Comparison of ENCODE assay signal across 7 cellular contexts in the genomic region with DNA sequence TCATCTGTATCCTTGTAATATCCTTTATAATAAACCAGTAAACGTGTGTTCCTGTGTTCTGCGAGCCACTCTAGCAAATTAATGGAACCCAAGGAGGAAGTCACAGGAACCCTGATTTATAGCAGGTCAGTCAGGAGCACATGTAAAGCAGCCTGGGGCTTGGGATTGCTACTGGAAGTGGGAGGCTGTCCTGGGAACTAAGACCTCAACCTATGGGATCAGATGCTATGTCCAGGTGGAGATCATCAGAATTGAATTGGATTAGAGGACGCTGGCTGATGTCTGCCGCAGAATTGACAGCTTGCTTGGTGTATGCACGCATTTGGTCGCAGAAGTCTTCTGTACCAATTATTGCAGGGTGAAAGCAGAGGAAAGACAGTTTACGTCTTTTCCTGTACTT. TPM values are rescaled to one million over a fixed set of nuclear protein-coding genes. Genes with fewer than 3 reads are reported as not detected.
"Had no signal": no experiment of that assay in that cellular context is flagged by ENCODE, and none has a peak within 500 bp of the region (broad histone marks: within the 10 kb centered on the region; RNA-seq: fewer than 3 reads in every experiment).

No MANE protein-coding gene starts in this region.

- DNase-seq: H9, HCEC 1CT, IMR-90, KBM-7 had no signal

- H2AFZ ChIP-seq: GM23338 had no signal

- H3K4me1 Mint-ChIP-seq: GM23338, H9 had no signal

- ATAC-seq: GM23338 had no signal

- H3K4me2 ChIP-seq: GM23338 had no signal

- H3K4me3 Mint-ChIP-seq: GM23338, H9 had no signal

- H3K27ac Mint-ChIP-seq: GM23338, H9 had no signal

- H3K4me3 ChIP-seq: GM23338 had no signal

- FAIRE-seq: H1, H54 had no signal

RNA-seq across cellular contexts. Expression of gene WNT9B, which starts 48.6 kb away (rescaled TPM):
- total RNA-seq: H1, IMR-90 had no signal
- polyA plus RNA-seq: GM23338, IMR-90 had no signal
